Comparison of ENCODE assay signal across 1 cellular context in the genomic region with DNA sequence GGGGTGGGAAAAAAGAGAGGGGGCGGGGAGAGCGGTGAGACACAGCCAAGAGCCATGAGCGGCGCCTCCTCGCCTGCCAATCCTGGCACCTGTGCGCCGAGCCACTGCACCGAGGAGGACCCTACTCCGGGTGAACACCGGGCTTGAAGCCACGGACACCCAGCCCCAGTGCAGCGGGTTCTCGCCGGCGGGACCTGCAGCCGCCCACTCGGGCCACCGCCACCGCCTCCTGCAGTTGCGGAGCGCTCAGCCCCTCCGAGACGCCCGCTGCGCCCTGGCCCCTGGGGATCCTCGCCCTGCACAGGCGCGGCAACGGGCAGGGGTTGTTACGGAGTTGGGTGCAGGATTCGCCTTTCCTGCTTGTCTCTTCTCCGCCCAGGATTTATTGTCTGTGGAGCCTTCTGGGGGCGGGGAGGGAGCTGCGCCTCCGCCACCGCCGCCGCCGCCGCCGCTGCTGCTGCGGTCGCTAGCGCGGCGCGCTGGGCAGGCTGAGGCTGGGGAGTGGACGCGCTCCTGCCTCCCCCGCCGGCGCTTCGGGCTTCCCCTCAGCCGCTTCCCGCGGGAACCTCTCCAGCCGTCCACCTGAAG.
A peak's percentile ranks its signal among the peaks of the same experiment; 100 is the strongest.
TF ChIP-seq lines count a peak whose summit lies in the region.

A gene (plus strand): TSS at position 76 of the 588 bp plus-strand sequence. CDS start 718 bp downstream, outside the sequence.

TF ChIP-seq in WTC11, 78 proteins besides CTCF, POLR2A, EP300 and RAD21 (continued from another document):
- TF ChIP-seq, protein P1, sequence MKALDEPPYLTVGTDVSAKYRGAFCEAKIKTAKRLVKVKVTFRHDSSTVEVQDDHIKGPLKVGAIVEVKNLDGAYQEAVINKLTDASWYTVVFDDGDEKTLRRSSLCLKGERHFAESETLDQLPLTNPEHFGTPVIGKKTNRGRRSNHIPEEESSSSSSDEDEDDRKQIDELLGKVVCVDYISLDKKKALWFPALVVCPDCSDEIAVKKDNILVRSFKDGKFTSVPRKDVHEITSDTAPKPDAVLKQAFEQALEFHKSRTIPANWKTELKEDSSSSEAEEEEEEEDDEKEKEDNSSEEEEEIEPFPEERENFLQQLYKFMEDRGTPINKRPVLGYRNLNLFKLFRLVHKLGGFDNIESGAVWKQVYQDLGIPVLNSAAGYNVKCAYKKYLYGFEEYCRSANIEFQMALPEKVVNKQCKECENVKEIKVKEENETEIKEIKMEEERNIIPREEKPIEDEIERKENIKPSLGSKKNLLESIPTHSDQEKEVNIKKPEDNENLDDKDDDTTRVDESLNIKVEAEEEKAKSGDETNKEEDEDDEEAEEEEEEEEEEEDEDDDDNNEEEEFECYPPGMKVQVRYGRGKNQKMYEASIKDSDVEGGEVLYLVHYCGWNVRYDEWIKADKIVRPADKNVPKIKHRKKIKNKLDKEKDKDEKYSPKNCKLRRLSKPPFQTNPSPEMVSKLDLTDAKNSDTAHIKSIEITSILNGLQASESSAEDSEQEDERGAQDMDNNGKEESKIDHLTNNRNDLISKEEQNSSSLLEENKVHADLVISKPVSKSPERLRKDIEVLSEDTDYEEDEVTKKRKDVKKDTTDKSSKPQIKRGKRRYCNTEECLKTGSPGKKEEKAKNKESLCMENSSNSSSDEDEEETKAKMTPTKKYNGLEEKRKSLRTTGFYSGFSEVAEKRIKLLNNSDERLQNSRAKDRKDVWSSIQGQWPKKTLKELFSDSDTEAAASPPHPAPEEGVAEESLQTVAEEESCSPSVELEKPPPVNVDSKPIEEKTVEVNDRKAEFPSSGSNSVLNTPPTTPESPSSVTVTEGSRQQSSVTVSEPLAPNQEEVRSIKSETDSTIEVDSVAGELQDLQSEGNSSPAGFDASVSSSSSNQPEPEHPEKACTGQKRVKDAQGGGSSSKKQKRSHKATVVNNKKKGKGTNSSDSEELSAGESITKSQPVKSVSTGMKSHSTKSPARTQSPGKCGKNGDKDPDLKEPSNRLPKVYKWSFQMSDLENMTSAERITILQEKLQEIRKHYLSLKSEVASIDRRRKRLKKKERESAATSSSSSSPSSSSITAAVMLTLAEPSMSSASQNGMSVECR (CRISPR knock-in tag; IDR thresholded peaks at IDR 0.05; ENCODE audit: borderline replicate concordance): peak; percentile 63; the same call in 1 of the 2 replicates
- TF ChIP-seq, protein P2, sequence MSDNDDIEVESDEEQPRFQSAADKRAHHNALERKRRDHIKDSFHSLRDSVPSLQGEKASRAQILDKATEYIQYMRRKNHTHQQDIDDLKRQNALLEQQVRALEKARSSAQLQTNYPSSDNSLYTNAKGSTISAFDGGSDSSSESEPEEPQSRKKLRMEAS (CRISPR knock-in tag; IDR thresholded peaks at IDR 0.05): peak; percentile 29; the same call in 1 of the 2 replicates
- TF ChIP-seq, protein P3, sequence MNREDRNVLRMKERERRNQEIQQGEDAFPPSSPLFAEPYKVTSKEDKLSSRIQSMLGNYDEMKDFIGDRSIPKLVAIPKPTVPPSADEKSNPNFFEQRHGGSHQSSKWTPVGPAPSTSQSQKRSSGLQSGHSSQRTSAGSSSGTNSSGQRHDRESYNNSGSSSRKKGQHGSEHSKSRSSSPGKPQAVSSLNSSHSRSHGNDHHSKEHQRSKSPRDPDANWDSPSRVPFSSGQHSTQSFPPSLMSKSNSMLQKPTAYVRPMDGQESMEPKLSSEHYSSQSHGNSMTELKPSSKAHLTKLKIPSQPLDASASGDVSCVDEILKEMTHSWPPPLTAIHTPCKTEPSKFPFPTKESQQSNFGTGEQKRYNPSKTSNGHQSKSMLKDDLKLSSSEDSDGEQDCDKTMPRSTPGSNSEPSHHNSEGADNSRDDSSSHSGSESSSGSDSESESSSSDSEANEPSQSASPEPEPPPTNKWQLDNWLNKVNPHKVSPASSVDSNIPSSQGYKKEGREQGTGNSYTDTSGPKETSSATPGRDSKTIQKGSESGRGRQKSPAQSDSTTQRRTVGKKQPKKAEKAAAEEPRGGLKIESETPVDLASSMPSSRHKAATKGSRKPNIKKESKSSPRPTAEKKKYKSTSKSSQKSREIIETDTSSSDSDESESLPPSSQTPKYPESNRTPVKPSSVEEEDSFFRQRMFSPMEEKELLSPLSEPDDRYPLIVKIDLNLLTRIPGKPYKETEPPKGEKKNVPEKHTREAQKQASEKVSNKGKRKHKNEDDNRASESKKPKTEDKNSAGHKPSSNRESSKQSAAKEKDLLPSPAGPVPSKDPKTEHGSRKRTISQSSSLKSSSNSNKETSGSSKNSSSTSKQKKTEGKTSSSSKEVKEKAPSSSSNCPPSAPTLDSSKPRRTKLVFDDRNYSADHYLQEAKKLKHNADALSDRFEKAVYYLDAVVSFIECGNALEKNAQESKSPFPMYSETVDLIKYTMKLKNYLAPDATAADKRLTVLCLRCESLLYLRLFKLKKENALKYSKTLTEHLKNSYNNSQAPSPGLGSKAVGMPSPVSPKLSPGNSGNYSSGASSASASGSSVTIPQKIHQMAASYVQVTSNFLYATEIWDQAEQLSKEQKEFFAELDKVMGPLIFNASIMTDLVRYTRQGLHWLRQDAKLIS (CRISPR knock-in tag; IDR thresholded peaks at IDR 0.05; ENCODE audit: borderline replicate concordance): no peak
